In the genomic region with DNA sequence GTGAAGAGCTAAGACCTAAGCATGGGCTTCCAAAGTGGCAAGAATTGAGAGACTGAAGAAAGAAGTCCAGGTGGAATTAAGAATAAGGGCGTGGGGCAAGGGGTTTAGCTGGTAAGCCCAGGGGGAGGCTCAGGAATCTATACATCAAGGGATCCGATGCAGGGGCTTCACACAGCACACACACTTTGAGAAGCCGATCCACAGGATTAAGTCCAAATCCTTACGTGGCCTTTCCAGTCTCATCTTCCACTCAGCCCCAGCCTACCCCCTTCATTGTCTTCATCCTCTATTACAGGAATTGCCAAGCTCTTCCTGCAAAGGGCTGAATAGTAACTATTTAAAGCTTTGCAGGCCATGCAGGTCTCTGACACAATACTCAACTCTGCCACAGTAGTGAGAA, we compare ENCODE assay signal across 17 cellular contexts.
"Had no signal": no experiment of that assay in that cellular context is flagged by ENCODE, and none has a peak within 500 bp of the region (broad histone marks: within the 10 kb centered on the region; RNA-seq: fewer than 3 reads in every experiment).

No MANE protein-coding gene starts in this region.

- H3K27ac ChIP-seq: psoas muscle had no signal

- DNase-seq: activated CD4-positive, alpha-beta T cell treated with anti-CD3 and anti-CD28 coated beads, Interleukin-2, amount 50 U/mL, for 4 hours; activated CD8-positive, alpha-beta memory T cell treated with anti-CD3 and anti-CD28 coated beads, Interleukin-2, amount 10 ng/mL, durations not matched to agents 7 days and 5 days; activated effector memory CD4-positive, alpha-beta T cell treated with anti-CD3 and anti-CD28 coated beads, Interleukin-2, amount 50 U/mL, for 16 hours; activated T-cell treated with anti-CD3 and anti-CD28 coated beads, Interleukin-2, amount 50 U/mL, for 4 hours; foreskin melanocyte; mucosa of descending colon; naive thymus-derived CD8-positive, alpha-beta T cell; psoas muscle; SIG-M5; stimulated activated CD4-positive, alpha-beta T cell treated with anti-CD3 and anti-CD28 coated beads, Interleukin-4, amount 100 ng/mL, for 1 hour; stimulated activated CD8-positive, alpha-beta memory T cell treated with anti-CD3 and anti-CD28 coated beads, Interleukin-4, amount 100 ng/mL, for 48 hours; stimulated activated naive CD8-positive, alpha-beta T cell treated with anti-CD3 and anti-CD28 coated beads, Interleukin-15, Interleukin-2, amounts not matched to agents 100 U/mL and 50 U/mL, for 24 hours; T-helper 17 cell; testis had no signal

- H3K9me3 ChIP-seq: breast epithelium, mucosa of descending colon, psoas muscle, testis had no signal

- H3K4me3 ChIP-seq: breast epithelium, lung, mucosa of descending colon, psoas muscle, testis had no signal

- ATAC-seq: activated CD8-positive, alpha-beta memory T cell treated with anti-CD3 and anti-CD28 coated beads, Interleukin-2, amount 10 ng/mL, durations not matched to agents 7 days and 5 days; activated T-cell treated with anti-CD3 and anti-CD28 coated beads, Interleukin-2, amount 50 U/mL, for 4 hours; esophagus mucosa; mucosa of descending colon; naive thymus-derived CD8-positive, alpha-beta T cell; stimulated activated naive CD8-positive, alpha-beta T cell treated with anti-CD3 and anti-CD28 coated beads, Interleukin-15, Interleukin-2, amounts not matched to agents 100 U/mL and 50 U/mL, for 24 hours; T-helper 17 cell had no signal

- H3K36me3 ChIP-seq: breast epithelium had no signal

- H3K27me3 ChIP-seq: breast epithelium, testis had no signal
